33 cellular contexts compared by ENCODE assay signal in the genomic region with DNA sequence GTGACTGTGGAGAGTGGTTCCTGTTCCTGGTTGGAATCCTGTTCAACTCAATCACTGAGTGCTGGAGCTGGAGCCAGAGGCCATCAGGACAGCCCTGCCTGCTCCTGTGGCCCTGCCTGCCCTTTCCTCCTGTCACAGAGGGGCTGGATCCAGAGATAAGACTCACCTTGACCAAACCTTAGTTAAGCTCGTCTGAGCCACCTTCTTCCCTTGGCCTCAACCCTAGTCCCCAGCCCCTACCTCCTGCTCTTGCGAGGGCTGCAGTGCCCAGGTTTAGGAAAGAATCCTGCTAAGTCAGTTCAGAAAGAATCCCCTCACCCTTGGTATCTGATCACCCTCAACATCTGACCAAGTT. TPM values are rescaled to one million over a fixed set of nuclear protein-coding genes. Genes with fewer than 3 reads are reported as not detected.
"Had no signal": no experiment of that assay in that cellular context is flagged by ENCODE, and none has a peak within 500 bp of the region (broad histone marks: within the 10 kb centered on the region; RNA-seq: fewer than 3 reads in every experiment).

No MANE protein-coding gene starts in this region.

- H3K27me3 ChIP-seq: Peyer's patch had no signal

- ATAC-seq: activated CD8-positive, alpha-beta T cell treated with anti-CD3 and anti-CD28 coated beads for 36 hours; activated naive CD8-positive, alpha-beta T cell treated with anti-CD3 and anti-CD28 coated beads, Interleukin-2, amount 50 U/mL, for 24 hours; activated T-cell treated with anti-CD3 and anti-CD28 coated beads, Interleukin-2, amount 50 U/mL, for 72 hours; activated T-helper 17 cell treated with anti-CD3 and anti-CD28 coated beads, Interleukin-2, amount 50 U/mL, for 72 hours; K562 had no signal

- H3K4me3 ChIP-seq: K562, Peyer's patch had no signal

- H3K9me3 ChIP-seq: Peyer's patch had no signal

- H3K36me3 ChIP-seq: Peyer's patch had no signal

- H3K4me3 Mint-ChIP-seq: activated CD8-positive, alpha-beta T cell treated with anti-CD3 and anti-CD28 coated beads for 36 hours; activated naive CD4-positive, alpha-beta T cell treated with anti-CD3 and anti-CD28 coated beads, Interleukin-2, amount 50 U/mL, for 24 hours; activated naive CD8-positive, alpha-beta T cell treated with anti-CD3 and anti-CD28 coated beads, Interleukin-2, amount 50 U/mL, for 24 hours; activated T-cell treated with anti-CD3 and anti-CD28 coated beads, Interleukin-2, amount 50 U/mL, for 72 hours; activated T-helper 17 cell treated with anti-CD3 and anti-CD28 coated beads, Interleukin-2, amount 50 U/mL, for 72 hours; brain had no signal

- H3K4me1 Mint-ChIP-seq: activated T-helper 17 cell treated with anti-CD3 and anti-CD28 coated beads, Interleukin-2, amount 50 U/mL, for 72 hours; brain had no signal

- H3K27ac Mint-ChIP-seq: activated CD8-positive, alpha-beta T cell treated with anti-CD3 and anti-CD28 coated beads for 36 hours; activated naive CD4-positive, alpha-beta T cell treated with anti-CD3 and anti-CD28 coated beads, Interleukin-2, amount 50 U/mL, for 24 hours; activated naive CD8-positive, alpha-beta T cell treated with anti-CD3 and anti-CD28 coated beads, Interleukin-2, amount 50 U/mL, for 24 hours; activated T-cell treated with anti-CD3 and anti-CD28 coated beads, Interleukin-2, amount 50 U/mL, for 72 hours; activated T-helper 17 cell treated with anti-CD3 and anti-CD28 coated beads, Interleukin-2, amount 50 U/mL, for 72 hours; brain had no signal

- H3K4me1 ChIP-seq: Peyer's patch had no signal

- H3K27me3 Mint-ChIP-seq: activated CD8-positive, alpha-beta T cell treated with anti-CD3 and anti-CD28 coated beads for 36 hours; activated naive CD4-positive, alpha-beta T cell treated with anti-CD3 and anti-CD28 coated beads, Interleukin-2, amount 50 U/mL, for 24 hours; activated naive CD8-positive, alpha-beta T cell treated with anti-CD3 and anti-CD28 coated beads, Interleukin-2, amount 50 U/mL, for 24 hours; activated T-helper 17 cell treated with anti-CD3 and anti-CD28 coated beads, Interleukin-2, amount 50 U/mL, for 72 hours had no signal

- H3K9me3 Mint-ChIP-seq: activated naive CD4-positive, alpha-beta T cell treated with anti-CD3 and anti-CD28 coated beads, Interleukin-2, amount 50 U/mL, for 24 hours had no signal

- DNase-seq: activated CD4-positive, alpha-beta T cell treated with anti-CD3 and anti-CD28 coated beads for 1 hour; activated CD4-positive, alpha-beta T cell treated with anti-CD3 and anti-CD28 coated beads for 48 hours; activated CD4-positive, CD25-positive, alpha-beta regulatory T cell; activated CD8-positive, alpha-beta T cell treated with anti-CD3 and anti-CD28 coated beads for 36 hours; activated gamma-delta T cell; activated naive CD4-positive, alpha-beta T cell treated with Interleukin-2 at 50 U/mL for 16 hours; activated naive CD8-positive, alpha-beta T cell treated with anti-CD3 and anti-CD28 coated beads, Interleukin-2, amount 50 U/mL, for 24 hours; activated T-cell treated with anti-CD3 and anti-CD28 coated beads, Interleukin-2, amount 50 U/mL, for 1 hour; activated T-cell treated with anti-CD3 and anti-CD28 coated beads, Interleukin-2, amount 50 U/mL, for 72 hours; anterior cingulate cortex; caudate nucleus; NCI-H1105; NCI-H1417 treated with DMSO at 0.1 percent for 48 hours; NCI-H1930; NCI-H2081 treated with DMSO at 0.1 percent for 48 hours; NCI-H226; NCI-H446 treated with DMSO at 0.1 percent for 48 hours; NCI-H524 treated with DMSO at 0.1 percent for 48 hours; Peyer's patch; RPMI8226; SHP77 treated with DMSO at 0.1 percent for 48 hours; SW 1271; T-helper 1 cell; T-helper 2 cell; T-helper 9 cell had no signal

- H3K27ac ChIP-seq: Peyer's patch, VCaP had no signal

- H3K36me3 Mint-ChIP-seq: brain had no signal

RNA-seq across cellular contexts. Expression of gene CST5, which starts 47.0 kb away (rescaled TPM):
- total RNA-seq: activated CD8-positive, alpha-beta memory T cell treated with anti-CD3 and anti-CD28 coated beads for 36 hours; activated CD8-positive, alpha-beta T cell treated with anti-CD3 and anti-CD28 coated beads for 36 hours; activated T-cell treated with anti-CD3 and anti-CD28 coated beads, Interleukin-2, amount 50 U/mL, for 72 hours; activated T-helper 17 cell treated with anti-CD3 and anti-CD28 coated beads, Interleukin-2, amount 50 U/mL, for 72 hours; bronchial epithelial cell; K562; M059J; Peyer's patch had no signal
